8 cellular contexts compared by ENCODE assay signal in genomic region chr7:20219446-20220292, GRCh38.
DNase-seq lines count a peak whose midpoint lies in the region; ATAC-seq and TF ChIP-seq lines count a peak whose summit lies in the region.

No MANE protein-coding gene starts in this region.

- no peaks in the 10 kb centered on the region for H3K36me3 Mint-ChIP-seq in stimulated activated naive CD8-positive, alpha-beta T cell treated with anti-CD3 and anti-CD28 coated beads, Interleukin-15, Interleukin-2, amounts not matched to agents 100 ng/mL and 50 ng/mL, for 24 hours (ENCODE audit: low read depth)

- TF ChIP-seq CTCF in AG10803 (conservative IDR thresholded peaks at IDR 0.05; ENCODE audit: low read length) (no peak), astrocyte of the spinal cord (IDR thresholded peaks at IDR 0.05; ENCODE audit: low read depth, low read length) (no peak)

- H3K9me3 Mint-ChIP-seq in stimulated activated naive CD8-positive, alpha-beta T cell treated with anti-CD3 and anti-CD28 coated beads, Interleukin-15, Interleukin-2, amounts not matched to agents 100 ng/mL and 50 ng/mL, for 24 hours, result no peaks in the 10 kb centered on the region

- DNase-seq in AG10803 (ENCODE audit: low read depth) (peak; percentile 67), NCI-H226 (peak; percentile 56), astrocyte of the spinal cord (ENCODE audit: low read depth, low spot score) (peak; percentile 96), islet precursor cell (peak; percentile 98), DMS 273 treated with DMSO at 0.1 percent for 48 hours (lab: John Stamatoyannopoulos, UW) (no peak)

- H3K27ac Mint-ChIP-seq in stimulated activated naive CD8-positive, alpha-beta T cell treated with anti-CD3 and anti-CD28 coated beads, Interleukin-15, Interleukin-2, amounts not matched to agents 100 ng/mL and 50 ng/mL, for 24 hours, result peak overlapping the region; percentile 63

- H3K27me3 Mint-ChIP-seq in stimulated activated naive CD8-positive, alpha-beta T cell treated with anti-CD3 and anti-CD28 coated beads, Interleukin-15, Interleukin-2, amounts not matched to agents 100 ng/mL and 50 ng/mL, for 24 hours, result peaks cover 10% of the 10 kb centered on the region

- ATAC-seq in GM18868 (IDR thresholded peaks at IDR 0.05; ENCODE audit: unreplicated experiment) (peak; percentile 71), HG03045 (IDR thresholded peaks at IDR 0.05; ENCODE audit: unreplicated experiment) (peak; percentile 83)

- peaks cover 44% of the 10 kb centered on the region for H3K4me1 Mint-ChIP-seq in stimulated activated naive CD8-positive, alpha-beta T cell treated with anti-CD3 and anti-CD28 coated beads, Interleukin-15, Interleukin-2, amounts not matched to agents 100 ng/mL and 50 ng/mL, for 24 hours (ENCODE audit: low read depth)

- in situ Hi-C loops in astrocyte of the spinal cord (cut with HindIII; ENCODE audit: low sequenced_read_pairs), result no loop called here

- H3K4me3 ChIP-seq in AG10803 (ENCODE audit: low read length) (no peak overlapping the region), astrocyte of the spinal cord (ENCODE audit: low read depth, low read length) (no peak overlapping the region)

- peak overlapping the region; percentile 13 for H3K4me3 Mint-ChIP-seq in stimulated activated naive CD8-positive, alpha-beta T cell treated with anti-CD3 and anti-CD28 coated beads, Interleukin-15, Interleukin-2, amounts not matched to agents 100 ng/mL and 50 ng/mL, for 24 hours
